Comparison of ENCODE assay signal across 20 cellular contexts in genomic region chr15:98705070-98705469, GRCh38. TPM values are rescaled to one million over a fixed set of nuclear protein-coding genes. Genes with fewer than 3 reads are reported as not detected.
DNase-seq lines count a peak whose midpoint lies in the region; ATAC-seq, FAIRE-seq and TF ChIP-seq lines count a peak whose summit lies in the region.
"Had no signal": no experiment of that assay in that cellular context is flagged by ENCODE, and none has a peak within 500 bp of the region (broad histone marks: within the 10 kb centered on the region; RNA-seq: fewer than 3 reads in every experiment).

No MANE protein-coding gene starts in this region.

- FAIRE-seq in H1 (lab: Jason Lieb, UNC) = no peak
- FAIRE-seq: GM12878 had no signal

- H3K4me2 ChIP-seq in BLaER1 = peak overlapping the region; percentile 72
- H3K4me2 ChIP-seq in H1 (ENCODE audit: insufficient read depth in 1 of 2, low read depth in 2 of 2, low read length in 2 of 2) = no peak overlapping the region; a peak in 1 of 4 replicates

- intact Hi-C loops in activated CD4-positive, alpha-beta T cell treated with anti-CD3 and anti-CD28 coated beads for 36 hours (cut with DNase I, micrococcal nuclease) = no loop called here

- H3K27ac ChIP-seq in BLaER1 (peak overlapping the region; percentile 61; the same call in 1 of the 2 replicates), H1 (ENCODE audit: low read depth, low read length) (no peak overlapping the region), neutrophil (peak overlapping the region; percentile 16)
- H3K27ac ChIP-seq: 22Rv1 had no signal

- CTCF ChIA-PET in activated CD4-positive, alpha-beta T cell treated with anti-CD3 and anti-CD28 coated beads for 36 hours (lab: Charles Lee) = interaction anchor here (1.5 kb wide), 1 partner anchor 74 kb away, joined by 3 read pairs; no protein-coding TSS in a partner anchor
- CTCF ChIA-PET in H1 (lab: Charles Lee; ENCODE audit: partially characterized antibody) = interaction anchor here (0.8 to 3.7 kb wide), 9 partner anchors 9 to 186 kb away, joined by 3 to 12 read pairs (median 4); no protein-coding TSS in a partner anchor

- TF ChIP-seq CTCF in H1 (IDR thresholded peaks at IDR 0.05; ENCODE audit: control extremely low read depth in 1 of 3, insufficient read depth in 1 of 3, low read depth in 1 of 3, low read length in 3 of 3) = no peak
- TF ChIP-seq CTCF in neutrophil (IDR thresholded peaks at IDR 0.05) = no peak

- TF ChIP-seq EP300 in H1 (IDR thresholded peaks at IDR 0.05; ENCODE audit: borderline replicate concordance in 1 of 2, low read depth in 2 of 2, low read length in 2 of 2) = no peak

- no peak for DNase-seq in activated CD4-positive, alpha-beta T cell treated with anti-CD3 and anti-CD28 coated beads for 36 hours
- no peak for DNase-seq in activated CD4-positive, alpha-beta T cell treated with anti-CD3 and anti-CD28 coated beads for 4 hours
- DNase-seq in H1 (ENCODE audit: low read depth in 1 of 2, low spot score in 2 of 2) (no peak), amygdala (lab: John Stamatoyannopoulos, UW) (no peak), iPS-NIHi7 (ENCODE audit: extremely low spot score) (no peak)
- DNase-seq in activated CD4-positive, CD25-positive, alpha-beta regulatory T cell (lab: John Stamatoyannopoulos, UW) = no peak
- DNase-seq: C1 segment of cervical spinal cord; CD4-positive, CD25-positive, alpha-beta regulatory T cell; CD8-positive, alpha-beta memory T cell; COR-L47; DMS 273 treated with DMSO at 0.1 percent for 48 hours; DMS53; DND-41; EL; GOT3; H9 had no signal

- H3K23me2 ChIP-seq in H1 (ENCODE audit: low read depth, low read length) = no peaks in the 10 kb centered on the region

- POLR2A ChIA-PET in activated CD4-positive, alpha-beta T cell treated with anti-CD3 and anti-CD28 coated beads for 36 hours (lab: Charles Lee) = no interaction called here
- POLR2A ChIA-PET in H1 (lab: Charles Lee; ENCODE audit: partially characterized antibody) = interaction anchor here (1.2 to 2.0 kb wide), 2 partner anchors 19 to 44 kb away, joined by 3 to 4 read pairs; no protein-coding TSS in a partner anchor

- peaks cover 16% of the 10 kb centered on the region for H3K4me1 Mint-ChIP-seq in activated CD4-positive, alpha-beta T cell treated with anti-CD3 and anti-CD28 coated beads for 36 hours

- no peak overlapping the region for H2BK5ac ChIP-seq in H1 (ENCODE audit: low read depth, low read length)

- peaks cover 36 to 98% of the 10 kb centered on the region in 2 experiments for H3K79me2 ChIP-seq in H1 (ENCODE audit: control insufficient read depth in 1 of 2, insufficient read depth in 2 of 2, low read length in 2 of 2)

- H3K27ac Mint-ChIP-seq in activated CD4-positive, alpha-beta T cell treated with anti-CD3 and anti-CD28 coated beads for 36 hours = no peak overlapping the region
- H3K27ac Mint-ChIP-seq: CD4-positive, CD25-positive, alpha-beta regulatory T cell; CD8-positive, alpha-beta memory T cell; H9 had no signal

- H3K4me3 ChIP-seq in BLaER1 (no peak overlapping the region), H1 (ENCODE audit: extremely low read depth in 1 of 4, insufficient read depth in 2 of 4, low read depth in 3 of 4, low read length in 4 of 4) (no peak overlapping the region), neutrophil (ENCODE audit: low read depth in 1 of 2, low read length in 1 of 2) (no peak overlapping the region)
- H3K4me3 ChIP-seq: GM12878 had no signal

- H3K27me3 Mint-ChIP-seq in activated CD4-positive, alpha-beta T cell treated with anti-CD3 and anti-CD28 coated beads for 36 hours = no peaks in the 10 kb centered on the region
- H3K27me3 Mint-ChIP-seq: CD8-positive, alpha-beta memory T cell had no signal

- H3K36me3 ChIP-seq in BLaER1 (peaks cover 33% of the 10 kb centered on the region), H1 (ENCODE audit: control insufficient read depth in 2 of 4, insufficient read depth in 4 of 4, low read length in 3 of 4) (peaks cover 0 to 10% (median 4%) of the 10 kb centered on the region in 4 experiments; a peak in 5 of 8 replicates), neutrophil (peaks cover 21% of the 10 kb centered on the region)

- no peak overlapping the region for H2BK15ac ChIP-seq in H1 (ENCODE audit: low read length)

- H3K4me3 Mint-ChIP-seq in activated CD4-positive, alpha-beta T cell treated with anti-CD3 and anti-CD28 coated beads for 36 hours = no peak overlapping the region
- H3K4me3 Mint-ChIP-seq: CD4-positive, CD25-positive, alpha-beta regulatory T cell; CD8-positive, alpha-beta memory T cell; H9 had no signal

- H3K27me3 ChIP-seq in BLaER1 = no peaks in the 10 kb centered on the region
- H3K27me3 ChIP-seq in H1 (replicated peaks in 1 of 4; ENCODE audit: control insufficient read depth in 3 of 4, extremely low read depth in 1 of 4, insufficient read depth in 3 of 4, low read length in 3 of 4) = no peaks in the 10 kb centered on the region
- H3K27me3 ChIP-seq in neutrophil = no peaks in the 10 kb centered on the region

- no peak overlapping the region for H4K5ac ChIP-seq in H1 (ENCODE audit: insufficient read length, low read depth, low read length)

- no peak overlapping the region for H2BK12ac ChIP-seq in H1 (ENCODE audit: low read depth, low read length)

- H3K4ac ChIP-seq in H1 (replicated peaks; ENCODE audit: insufficient read length, low read depth, low read length) = no peak overlapping the region

- H2AFZ ChIP-seq in H1 (ENCODE audit: low read length) = no peak overlapping the region

- H2AK5ac ChIP-seq in H1 (ENCODE audit: low read depth, low read length) = peak overlapping the region; percentile 46; the same call in 1 of the 2 replicates

- H3K14ac ChIP-seq in H1 (ENCODE audit: insufficient read length) = no peak overlapping the region

- no peak overlapping the region for H4K91ac ChIP-seq in H1 (replicated peaks; ENCODE audit: insufficient read length, low read length)

- H2BK120ac ChIP-seq in H1 (replicated peaks; ENCODE audit: low read depth, low read length) = no peak overlapping the region

- peaks cover 35% of the 10 kb centered on the region for H3K79me1 ChIP-seq in H1 (ENCODE audit: low read depth, low read length)

- ATAC-seq in activated CD4-positive, alpha-beta T cell treated with anti-CD3 and anti-CD28 coated beads for 36 hours = peak; percentile 23
- ATAC-seq: GM12878 had no signal

- H3K9ac ChIP-seq in BLaER1 = no peak overlapping the region; the same call in 1 of the 2 replicates
- H3K9ac ChIP-seq in H1 (replicated peaks in 1 of 4; ENCODE audit: extremely low read depth in 1 of 4, low read depth in 3 of 4, low read length in 3 of 4) = no peak overlapping the region

- H3K36me3 Mint-ChIP-seq in activated CD4-positive, alpha-beta T cell treated with anti-CD3 and anti-CD28 coated beads for 36 hours (ENCODE audit: low read depth) = peaks cover 15% of the 10 kb centered on the region
- H3K36me3 Mint-ChIP-seq: CD8-positive, alpha-beta memory T cell had no signal

- peaks cover 100% of the 10 kb centered on the region for H4K20me1 ChIP-seq in BLaER1
- H4K20me1 ChIP-seq in H1 (replicated peaks in 1 of 2; ENCODE audit: control insufficient read depth in 1 of 2, insufficient read depth in 2 of 2, low read length in 2 of 2) = peaks cover 35 to 53% of the 10 kb centered on the region in 2 experiments

- H4K8ac ChIP-seq in H1 (ENCODE audit: extremely low read depth, insufficient read depth, low read length) = no peak overlapping the region

- H3K9me3 Mint-ChIP-seq in activated CD4-positive, alpha-beta T cell treated with anti-CD3 and anti-CD28 coated beads for 36 hours (ENCODE audit: low read depth) = no peaks in the 10 kb centered on the region
- H3K9me3 Mint-ChIP-seq: CD4-positive, CD25-positive, alpha-beta regulatory T cell had no signal

- WGBS in H1 (ENCODE audit: extremely low coverage in 1 of 2, insufficient coverage in 1 of 2, insufficient read length in 1 of 2, insufficient replicate concordance in 2 of 2, low coverage in 1 of 2, low lambda C conversion rate in 2 of 2, missing lambda C conversion rate in 1 of 2), 2 experiments = 85% methylated on average over 4 of the region's 4 CpGs; no CpG with 5 or more reads in 1 of the 2 experiments

- TF ChIP-seq POLR2A in H1 (IDR thresholded peaks at IDR 0.05; ENCODE audit: control extremely low read depth in 1 of 2, low read depth in 2 of 2, low read length in 2 of 2) = no peak

- peaks cover 72% of the 10 kb centered on the region for H3K4me1 ChIP-seq in BLaER1
- H3K4me1 ChIP-seq in H1 (replicated peaks in 1 of 4; ENCODE audit: control insufficient read depth in 3 of 4, insufficient read depth in 4 of 4, low read length in 3 of 4) = peaks cover 2 to 27% (median 17%) of the 10 kb centered on the region in 4 experiments
- peaks cover 13 to 23% of the 10 kb centered on the region in 2 experiments for H3K4me1 ChIP-seq in neutrophil (ENCODE audit: control insufficient read depth in 1 of 2, insufficient read depth in 1 of 2, low read depth in 1 of 2, low read length in 1 of 2)

- no peak overlapping the region for H2BK20ac ChIP-seq in H1 (ENCODE audit: low read length)

- no peak overlapping the region for H3K18ac ChIP-seq in H1 (ENCODE audit: extremely low read depth, low read length)

- H3K9me3 ChIP-seq in BLaER1 (peaks cover 12% of the 10 kb centered on the region), H1 (ENCODE audit: insufficient read depth in 2 of 2, low read depth in 1 of 2, low read length in 1 of 2) (no peaks in the 10 kb centered on the region), neutrophil (no peaks in the 10 kb centered on the region)

- no peak overlapping the region for H3K56ac ChIP-seq in H1 (replicated peaks; ENCODE audit: insufficient read length, low read depth, low read length)

- H3K23ac ChIP-seq in H1 (ENCODE audit: insufficient read length) = no peak overlapping the region

- no peak for TF ChIP-seq RAD21 in H1 (IDR thresholded peaks at IDR 0.05 in 1 of 2, conservative IDR thresholded peaks at IDR 0.05 in 1 of 2; ENCODE audit: low read depth in 2 of 2, low read length in 2 of 2)

TF ChIP-seq in H1, 55 proteins besides CTCF, POLR2A, EP300 and RAD21 (continues in another document):
- TF ChIP-seq ASH2L (IDR thresholded peaks at IDR 0.05; ENCODE audit: low read length) (no peak), KDM5A (IDR thresholded peaks at IDR 0.05; ENCODE audit: low read length) (no peak), SIRT6 (IDR thresholded peaks at IDR 0.05; ENCODE audit: low read length) (no peak), TAF7 (optimal IDR thresholded peaks at IDR 0.05; ENCODE audit: borderline replicate concordance, low read depth, low read length) (no peak), TCF12 (IDR thresholded peaks at IDR 0.05; ENCODE audit: low read depth, low read length) (no peak)

RNA-seq across cellular contexts. Expression of gene IGF1R, which starts 56.7 kb away (rescaled TPM):
- 10 to 100 TPM; 26.3 to 43.7 TPM for total RNA-seq in activated CD4-positive, alpha-beta T cell treated with anti-CD3 and anti-CD28 coated beads for 36 hours
- 106 and 109 TPM in 2 replicates for total RNA-seq in H1 (2021; fragmentation: NEBNext Ultra II Directional; extraction: Animal tissue kit (Norgen Biotek cat#: 25700))
- polyA plus RNA-seq in H1 (2011; rRNA removed) = 32.9 and 59.5 TPM in 2 replicates
- polyA plus RNA-seq in H1 (2011; cell fraction: cytosol; rRNA removed) = 36.8 TPM
- 169 TPM for polyA plus RNA-seq in H1 (2011; cell fraction: nucleus; rRNA removed)
- polyA plus RNA-seq in H1 (2012, experiment 1 of 2) = 28.6 to 37.3 TPM (median 31.8 TPM) in 4 replicates
- polyA plus RNA-seq in H1 (2012, experiment 2 of 2) = 4.8 TPM
- 66.7 TPM for polyA plus RNA-seq in H1 (2013, experiment 1 of 2)
- polyA plus RNA-seq in H1 (2013, experiment 2 of 2) = 60.3 TPM
- 125 and 145 TPM in 2 replicates for polyA minus RNA-seq in H1 (2011; rRNA and poly(A)+ RNA removed)
- polyA minus RNA-seq in H1 (2011; cell fraction: cytosol; rRNA and poly(A)+ RNA removed) = 186 TPM
- 203 TPM for polyA minus RNA-seq in H1 (2011; cell fraction: nucleus; rRNA and poly(A)+ RNA removed)
